8 cellular contexts compared by ENCODE assay signal in the genomic region with DNA sequence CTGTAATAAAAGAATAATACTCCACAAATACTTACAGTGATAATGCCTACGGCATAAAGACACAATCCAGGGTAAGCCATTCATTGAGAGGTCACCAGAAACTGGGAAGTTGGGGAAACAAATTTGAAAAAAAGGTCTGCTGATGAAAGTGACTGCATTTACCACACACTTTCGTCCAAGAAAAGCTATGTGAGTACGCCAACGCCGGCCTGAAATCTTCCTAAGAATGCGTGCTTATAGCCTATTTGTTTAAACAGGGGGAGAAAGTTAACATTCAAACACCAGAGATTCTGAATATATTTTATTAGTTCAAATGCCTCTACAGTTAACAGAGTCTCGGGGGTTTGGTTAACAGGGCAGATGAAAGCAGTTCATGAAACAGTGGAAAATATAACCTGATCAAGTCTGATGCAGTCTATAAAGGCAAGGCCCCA. TPM values are rescaled to one million over a fixed set of nuclear protein-coding genes. Genes with fewer than 3 reads are reported as not detected.
DNase-seq lines count a peak whose midpoint lies in the region; ATAC-seq, FAIRE-seq and TF ChIP-seq lines count a peak whose summit lies in the region.

No MANE protein-coding gene starts in this region.

- peak overlapping the region; percentile 99 for H2AFZ ChIP-seq in IMR-90 (replicated peaks; ENCODE audit: low read length, poor library complexity)

- peak overlapping the region; percentile 94 to 99 for H4K8ac ChIP-seq in IMR-90 (ENCODE audit: low read depth in 2 of 2, low read length in 2 of 2)

- H3K79me1 ChIP-seq in IMR-90 (ENCODE audit: low read depth in 1 of 2, low read length in 2 of 2) = peaks cover 18 to 34% of the 10 kb centered on the region in 2 experiments; a peak in 3 of 4 replicates

- peak overlapping the region; percentile 95 for H2AK9ac ChIP-seq in IMR-90 (replicated peaks; ENCODE audit: low read depth, low read length, poor library complexity)

- H2AK5ac ChIP-seq in IMR-90 (ENCODE audit: low read depth, low read length) = peak overlapping the region; percentile 60; the same call in 1 of the 2 replicates

- peak overlapping the region; percentile 95 for H3K23ac ChIP-seq in IMR-90 (ENCODE audit: low read depth, low read length)

- peak overlapping the region; percentile 98 for H3K14ac ChIP-seq in IMR-90 (replicated peaks; ENCODE audit: low read depth, low read length)

- H3K27ac ChIP-seq in IMR-90 (ENCODE audit: insufficient read depth, low read length) = peak overlapping the region; percentile 87
- H3K27ac ChIP-seq in liver (ENCODE audit: low read depth in 1 of 2, low read length in 2 of 2) = peak overlapping the region; percentile 89
- H3K27ac ChIP-seq in temporal lobe (ENCODE audit: low read depth, low read length) = peak overlapping the region; percentile 91

- peak overlapping the region; percentile 91 for H2BK5ac ChIP-seq in IMR-90 (ENCODE audit: low read depth, low read length, poor library complexity, severe bottlenecking)

- peak overlapping the region; percentile 53; the same call in 1 of the 3 replicates for H2BK15ac ChIP-seq in IMR-90 (ENCODE audit: low read depth, low read length)

- intact Hi-C loops in IMR-90 (cut with micrococcal nuclease) = loop anchor here (2.0 to 10.0 kb wide), 2 partner anchors 164 to 172 kb away; no protein-coding TSS in a partner anchor

- CTCF ChIA-PET in IMR-90 (lab: Yijun Ruan, JAX) = interaction anchor here (0.6 to 1.5 kb wide), 2 partner anchors 14 to 21 kb away, joined by 3 read pairs; no protein-coding TSS in a partner anchor

- FAIRE-seq in bronchial epithelial cell (lab: Jason Lieb, UNC) = no peak

- no peak overlapping the region for H2BK20ac ChIP-seq in IMR-90 (ENCODE audit: low read depth, low read length)

- H2BK120ac ChIP-seq in IMR-90 (ENCODE audit: low read depth, low read length) = peak overlapping the region; percentile 59

- ATAC-seq in IMR-90 (ENCODE audit: low read depth) (peak; percentile 52), GM21390 (IDR thresholded peaks at IDR 0.05; ENCODE audit: unreplicated experiment) (no peak)

- dilution Hi-C loops in IMR-90 (cut with HindIII; ENCODE audit: low sequenced_read_pairs, unreplicated experiment) = no loop called here

- no peaks in the 10 kb centered on the region for H4K20me1 ChIP-seq in IMR-90 (ENCODE audit: insufficient read depth, low read length)

- no peak for TF ChIP-seq POLR2A in IMR-90 (IDR thresholded peaks at IDR 0.05; ENCODE audit: low read depth, low read length)

- TF ChIP-seq CTCF in IMR-90 (conservative IDR thresholded peaks at IDR 0.05; ENCODE audit: low read depth, low read length) (no peak), bronchial epithelial cell (IDR thresholded peaks at IDR 0.05; ENCODE audit: insufficient read depth, low read length, severe bottlenecking) (no peak), liver (IDR thresholded peaks at IDR 0.05; ENCODE audit: low read depth, low read length, missing input control) (no peak)

- H3K4me1 ChIP-seq in IMR-90 (ENCODE audit: control insufficient read depth, insufficient read depth, low read length) (peaks cover 3% of the 10 kb centered on the region; the same call in 1 of the 2 replicates), liver (ENCODE audit: control insufficient read depth in 4 of 4, insufficient read depth in 4 of 4, low read length in 3 of 4) (peaks cover 0 to 14% (median 10%) of the 10 kb centered on the region in 4 donors)

- TSS peak; percentile 95 for BruUV-seq in IMR-90 (replicated peaks; lab: Mats Ljungman, UMichigan)

- H4K91ac ChIP-seq in IMR-90 (ENCODE audit: insufficient read depth, low read depth, low read length) = peak overlapping the region; percentile 96

- TF ChIP-seq RAD21 in IMR-90 (IDR thresholded peaks at IDR 0.05; ENCODE audit: low read length) (no peak), liver (IDR thresholded peaks at IDR 0.05) (no peak)

- H3K9me3 ChIP-seq in IMR-90 (ENCODE audit: control insufficient read depth, insufficient read depth, low read length) = no peaks in the 10 kb centered on the region
- H3K9me3 ChIP-seq in liver (ENCODE audit: control insufficient read depth in 4 of 4, low read length in 3 of 4) = no peaks in the 10 kb centered on the region

- peak overlapping the region; percentile 85 for H3K4me2 ChIP-seq in IMR-90 (ENCODE audit: low read depth, low read length)

- H3K4me3 ChIP-seq in GM08714 (ENCODE audit: low read length) = peak overlapping the region; percentile 90
- H3K4me3 ChIP-seq in IMR-90 (ENCODE audit: insufficient read depth, low read depth, low read length) = peak overlapping the region; percentile 86
- peak overlapping the region; percentile 95 for H3K4me3 ChIP-seq in bronchial epithelial cell (ENCODE audit: low read depth, low read length)
- H3K4me3 ChIP-seq in liver (ENCODE audit: low read depth in 1 of 3, low read length in 3 of 3) = peak overlapping the region; percentile 77 to 95 (median 91)

- POLR2A ChIA-PET in IMR-90 (lab: Charles Lee; ENCODE audit: unreplicated experiment) = interaction anchor here (0.6 kb wide), 1 partner anchor 609 kb away, joined by 4 read pairs; no protein-coding TSS in a partner anchor

- no CpG with 5 or more reads among the region's 7 CpGs for WGBS in IMR-90 (ENCODE audit: extremely low coverage in 2 of 2, insufficient read length in 1 of 2), 2 experiments
- 42% methylated on average over 7 of the region's 7 CpGs for WGBS in liver

- H3K18ac ChIP-seq in IMR-90 (ENCODE audit: low read depth, low read length) = peak overlapping the region; percentile 93

- H3K36me3 ChIP-seq in IMR-90 (ENCODE audit: control insufficient read depth, insufficient read depth, low read length) (peaks cover 15% of the 10 kb centered on the region), bronchial epithelial cell (ENCODE audit: control insufficient read depth, insufficient read depth, low read length) (peaks cover 10% of the 10 kb centered on the region), liver (ENCODE audit: control insufficient read depth in 4 of 4, insufficient read depth in 3 of 4, low read depth in 1 of 4, low read length in 3 of 4) (peaks cover 10 to 27% (median 21%) of the 10 kb centered on the region in 4 donors)

- in situ Hi-C loops in IMR-90 (cut with MboI; ENCODE audit: low sequenced_read_pairs) = no loop called here

- H3K4ac ChIP-seq in IMR-90 (ENCODE audit: low read depth, low read length) = peak overlapping the region; percentile 97

- H4K5ac ChIP-seq in IMR-90 (ENCODE audit: low read depth, low read length) = peak overlapping the region; percentile 95

- H3K9me1 ChIP-seq in IMR-90 (ENCODE audit: insufficient read depth, low read length) = no peaks in the 10 kb centered on the region

- peak overlapping the region; percentile 95; the same call in 1 of the 2 replicates for H3K56ac ChIP-seq in IMR-90 (ENCODE audit: extremely low read depth, insufficient read depth, low read length)

- no peaks in the 10 kb centered on the region for H3K27me3 ChIP-seq in IMR-90 (ENCODE audit: control insufficient read depth, insufficient read depth, low read length)
- no peaks in the 10 kb centered on the region for H3K27me3 ChIP-seq in bronchial epithelial cell (ENCODE audit: control insufficient read depth, insufficient read depth, low read length)
- H3K27me3 ChIP-seq in liver (ENCODE audit: control insufficient read depth in 4 of 4, insufficient read depth in 4 of 4, low read length in 3 of 4) = no peaks in the 10 kb centered on the region

- H3K9ac ChIP-seq in IMR-90 (ENCODE audit: low read depth, low read length) (peak overlapping the region; percentile 93), liver (ENCODE audit: low read depth in 1 of 2, low read length in 2 of 2) (peak overlapping the region; percentile 94 to 98)

- peak; percentile 59 for DNase-seq in IMR-90
- DNase-seq in bronchial epithelial cell (ENCODE audit: low read depth) = peak; percentile 22
- DNase-seq in NCI-H2171 treated with DMSO at 0.1 percent for 48 hours (lab: John Stamatoyannopoulos, UW) = no peak
- DNase-seq in UCSD-AML1 (lab: John Stamatoyannopoulos, UW; ENCODE audit: unreplicated experiment) = no peak

TF ChIP-seq in IMR-90, 13 proteins besides CTCF, POLR2A, EP300 and RAD21 (continues in another document):
- TF ChIP-seq MAZ (IDR thresholded peaks at IDR 0.05; ENCODE audit: borderline replicate concordance, low read depth, low read length) = no peak
- TF ChIP-seq FOS (IDR thresholded peaks at IDR 0.05; ENCODE audit: low read depth, low read length) = no peak
- TF ChIP-seq MXI1 (IDR thresholded peaks at IDR 0.05; ENCODE audit: borderline replicate concordance, low read depth, low read length) = no peak
- TF ChIP-seq MAFK (IDR thresholded peaks at IDR 0.05; ENCODE audit: low read depth, low read length) = no peak
- no peak for TF ChIP-seq SMC3 (IDR thresholded peaks at IDR 0.05; ENCODE audit: low read depth, low read length)
- TF ChIP-seq RFX5 (IDR thresholded peaks at IDR 0.05; ENCODE audit: low read depth, low read length) = no peak
- no peak for TF ChIP-seq BHLHE40 (IDR thresholded peaks at IDR 0.05; ENCODE audit: low read depth, low read length)
- no peak for TF ChIP-seq RCOR1 (IDR thresholded peaks at IDR 0.05; ENCODE audit: insufficient replicate concordance, low read length)

RNA-seq across cellular contexts. Expression of gene LTV1, which starts 0.7 kb away (rescaled TPM):
- total RNA-seq in IMR-90 (2012; rRNA removed) = 11.1 and 26.1 TPM in 2 replicates
- 17.9 and 19.0 TPM in 2 replicates for polyA plus RNA-seq in IMR-90 (2012; rRNA removed)
- 2.8 and 5.1 TPM in 2 replicates for polyA plus RNA-seq in IMR-90 (2012; cell fraction: cytosol; rRNA removed)
- 2.9 and 13.5 TPM in 2 replicates for polyA plus RNA-seq in IMR-90 (2012; cell fraction: nucleus; rRNA removed; ENCODE audit: low replicate concordance)
- total RNA-seq in bronchial epithelial cell = 15.8 and 17.5 TPM in 2 replicates
- 10 to 100 TPM in 1 of 2 donors, 1 to 10 TPM in 1; 8.7 to 13.9 TPM for total RNA-seq in liver
- polyA plus RNA-seq in liver = 10 to 100 TPM; 12.4 to 14.5 TPM
- 10.1 TPM for total RNA-seq in temporal lobe

RNA-seq across cellular contexts. Expression of gene ZC2HC1B, which starts 21.8 kb away (rescaled TPM):
- total RNA-seq in IMR-90 (2012; rRNA removed) (not detected in 2 replicates), bronchial epithelial cell (not detected in 2 replicates), liver (not detected), temporal lobe (not detected)
- polyA plus RNA-seq in IMR-90 (2012; rRNA removed) (not detected in 2 replicates), liver (not detected)
- polyA plus RNA-seq in IMR-90 (2012; cell fraction: cytosol; rRNA removed) = not detected in 2 replicates
- polyA plus RNA-seq in IMR-90 (2012; cell fraction: nucleus; rRNA removed; ENCODE audit: low replicate concordance) = 0.08 TPM in 1 of 2 replicates, not detected in the other

Comparison
In these comparisons a context has a peak if more than half of its experiments do, and no peak if none do; other contexts are left out.
1. DNase-seq: peak in IMR-90 (single experiment) and bronchial epithelial cell (single experiment); none in NCI-H2171 treated with DMSO at 0.1 percent for 48 hours (single experiment) and UCSD-AML1 (single experiment).
2. Peak in every context shown above with its lines, with median percentiles within 50 percentile points of each other: H3K4me3 ChIP-seq and H3K27ac ChIP-seq.